Comparison of ENCODE assay signal across 12 cellular contexts in the genomic region with DNA sequence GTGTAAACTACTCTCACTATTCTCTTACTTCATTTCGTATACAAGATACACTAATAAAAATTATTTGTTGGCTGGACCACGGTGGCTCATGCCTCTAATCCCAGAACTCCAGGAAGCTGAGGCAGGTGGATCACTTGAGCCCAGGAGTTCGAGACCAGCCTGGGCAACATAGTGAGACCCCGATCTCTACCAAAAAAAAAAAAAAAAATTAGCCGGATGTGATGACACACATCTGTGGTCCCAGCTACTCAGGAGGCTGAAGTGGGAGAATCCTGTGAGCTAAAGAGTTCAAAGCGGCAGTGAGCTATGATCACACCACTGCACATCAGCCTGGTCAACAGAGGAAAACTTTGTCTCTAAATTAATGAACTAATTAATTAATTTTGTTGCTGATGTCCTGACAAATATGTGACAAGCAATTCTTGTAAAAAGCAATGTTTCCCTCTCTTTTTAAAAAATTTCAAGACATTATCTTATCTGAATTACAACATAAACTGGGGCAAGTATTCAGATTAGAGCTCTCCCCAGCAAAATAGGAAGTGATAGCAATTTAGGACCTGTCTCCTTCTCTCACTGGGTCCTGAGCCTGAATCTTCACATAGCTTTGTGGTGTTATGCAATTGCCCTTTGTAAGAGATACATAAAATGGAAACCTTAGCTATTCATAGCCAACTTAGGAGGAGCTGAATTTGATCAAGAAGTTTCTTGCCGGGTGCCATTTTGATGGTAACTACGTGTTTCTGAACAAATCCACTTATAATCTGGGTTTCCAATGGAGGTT. TPM values are rescaled to one million over a fixed set of nuclear protein-coding genes. Genes with fewer than 3 reads are reported as not detected.
A peak's percentile ranks its signal among the peaks of the same experiment; 100 is the strongest.
DNase-seq lines count a peak whose midpoint lies in the region; ATAC-seq lines count a peak whose summit lies in the region.
"Had no signal": no experiment of that assay in that cellular context is flagged by ENCODE, and none has a peak within 500 bp of the region (broad histone marks: within the 10 kb centered on the region; RNA-seq: fewer than 3 reads in every experiment).

No MANE protein-coding gene starts in this region.

- peaks cover 99% of the 10 kb centered on the region for H3K4me1 Mint-ChIP-seq in activated T-cell treated with anti-CD3 and anti-CD28 coated beads, Interleukin-2, amount 50 U/mL, for 72 hours (ENCODE audit: low read depth)
- peaks cover 85% of the 10 kb centered on the region for H3K4me1 Mint-ChIP-seq in activated naive CD8-positive, alpha-beta T cell treated with anti-CD3 and anti-CD28 coated beads, Interleukin-2, amount 10 ng/mL, durations not matched to agents 7 days and 5 days
- peaks cover 98% of the 10 kb centered on the region for H3K4me1 Mint-ChIP-seq in stimulated activated naive CD8-positive, alpha-beta T cell treated with anti-CD3 and anti-CD28 coated beads, Interleukin-15, amount 100 ng/mL, for 72 hours

- no peaks in the 10 kb centered on the region for H3K27me3 Mint-ChIP-seq in activated T-cell treated with anti-CD3 and anti-CD28 coated beads, Interleukin-2, amount 50 U/mL, for 72 hours (ENCODE audit: low read depth)
- H3K27me3 Mint-ChIP-seq in activated naive CD8-positive, alpha-beta T cell treated with anti-CD3 and anti-CD28 coated beads, Interleukin-2, amount 10 ng/mL, durations not matched to agents 7 days and 5 days = no peaks in the 10 kb centered on the region
- H3K27me3 Mint-ChIP-seq in stimulated activated naive CD8-positive, alpha-beta T cell treated with anti-CD3 and anti-CD28 coated beads, Interleukin-15, amount 100 ng/mL, for 72 hours = no peaks in the 10 kb centered on the region

- H3K9me3 Mint-ChIP-seq in activated T-cell treated with anti-CD3 and anti-CD28 coated beads, Interleukin-2, amount 50 U/mL, for 72 hours = no peaks in the 10 kb centered on the region
- H3K9me3 Mint-ChIP-seq in activated naive CD8-positive, alpha-beta T cell treated with anti-CD3 and anti-CD28 coated beads, Interleukin-2, amount 10 ng/mL, durations not matched to agents 7 days and 5 days = no peaks in the 10 kb centered on the region
- H3K9me3 Mint-ChIP-seq in stimulated activated naive CD8-positive, alpha-beta T cell treated with anti-CD3 and anti-CD28 coated beads, Interleukin-15, amount 100 ng/mL, for 72 hours = no peaks in the 10 kb centered on the region

- ATAC-seq in activated T-cell treated with anti-CD3 and anti-CD28 coated beads, Interleukin-2, amount 50 U/mL, for 72 hours (replicated peaks in 1 of 2) = peak in 1 of 2 donors; percentile 37
- peak; percentile 27 for ATAC-seq in activated naive CD8-positive, alpha-beta T cell treated with anti-CD3 and anti-CD28 coated beads, Interleukin-2, amount 10 ng/mL, durations not matched to agents 7 days and 5 days (ENCODE audit: low read depth)
- ATAC-seq in stimulated activated naive CD8-positive, alpha-beta T cell treated with anti-CD3 and anti-CD28 coated beads, Interleukin-15, amount 100 ng/mL, for 72 hours = peak; percentile 48
- no peak for ATAC-seq in GM21447 (IDR thresholded peaks at IDR 0.05; ENCODE audit: unreplicated experiment)
- ATAC-seq: esophagus mucosa had no signal

- peak overlapping the region; percentile 98 for H3K27ac Mint-ChIP-seq in activated T-cell treated with anti-CD3 and anti-CD28 coated beads, Interleukin-2, amount 50 U/mL, for 72 hours
- peak overlapping the region; percentile 95 for H3K27ac Mint-ChIP-seq in activated naive CD8-positive, alpha-beta T cell treated with anti-CD3 and anti-CD28 coated beads, Interleukin-2, amount 10 ng/mL, durations not matched to agents 7 days and 5 days
- H3K27ac Mint-ChIP-seq in stimulated activated naive CD8-positive, alpha-beta T cell treated with anti-CD3 and anti-CD28 coated beads, Interleukin-15, amount 100 ng/mL, for 72 hours = peak overlapping the region; percentile 95 to 99

- peak overlapping the region; percentile 65 to 89 for H3K4me3 Mint-ChIP-seq in activated T-cell treated with anti-CD3 and anti-CD28 coated beads, Interleukin-2, amount 50 U/mL, for 72 hours
- H3K4me3 Mint-ChIP-seq in activated naive CD8-positive, alpha-beta T cell treated with anti-CD3 and anti-CD28 coated beads, Interleukin-2, amount 10 ng/mL, durations not matched to agents 7 days and 5 days = peak overlapping the region; percentile 79
- H3K4me3 Mint-ChIP-seq in stimulated activated naive CD8-positive, alpha-beta T cell treated with anti-CD3 and anti-CD28 coated beads, Interleukin-15, amount 100 ng/mL, for 72 hours = peak overlapping the region; percentile 78 to 80

- no peak for DNase-seq in activated T-cell treated with anti-CD3 and anti-CD28 coated beads, Interleukin-2, amount 50 U/mL, for 72 hours
- DNase-seq in activated T-cell treated with anti-CD3 and anti-CD28 coated beads for 4 hours (no peak), SIG-M5 (lab: John Stamatoyannopoulos, UW) (peak; percentile 64), HK-2 (ENCODE audit: unreplicated experiment) (no peak), iPS-NIHi11 (ENCODE audit: low spot score) (no peak)
- DNase-seq in activated naive CD8-positive, alpha-beta T cell treated with anti-CD3 and anti-CD28 coated beads, Interleukin-2, amount 10 ng/mL, durations not matched to agents 7 days and 5 days = no peak
- DNase-seq in stimulated activated naive CD8-positive, alpha-beta T cell treated with anti-CD3 and anti-CD28 coated beads, Interleukin-15, amount 100 ng/mL, for 72 hours = peak in 1 of 2 donors; percentile 39

- H3K36me3 Mint-ChIP-seq in activated T-cell treated with anti-CD3 and anti-CD28 coated beads, Interleukin-2, amount 50 U/mL, for 72 hours (ENCODE audit: insufficient read depth in 2 of 2) = no peaks in the 10 kb centered on the region
- peaks cover 34% of the 10 kb centered on the region for H3K36me3 Mint-ChIP-seq in activated naive CD8-positive, alpha-beta T cell treated with anti-CD3 and anti-CD28 coated beads, Interleukin-2, amount 10 ng/mL, durations not matched to agents 7 days and 5 days

- POLR2A ChIA-PET in activated naive CD8-positive, alpha-beta T cell treated with anti-CD3 and anti-CD28 coated beads, Interleukin-2, amount 10 ng/mL, durations not matched to agents 7 days and 5 days (lab: Charles Lee) = interaction anchor here (0.7 to 3.0 kb wide), 15 partner anchors 10 to 102 kb away, joined by 3 to 21 read pairs (median 4); no protein-coding TSS in a partner anchor

RNA-seq across cellular contexts. Expression of gene TMA7B, which starts 17.6 kb away (rescaled TPM):
- 1 to 10 TPM; 1.4 to 2.5 TPM for total RNA-seq in activated T-cell treated with anti-CD3 and anti-CD28 coated beads, Interleukin-2, amount 50 U/mL, for 72 hours
- 1 to 10 TPM; 8.5 to 9.1 TPM for total RNA-seq in activated naive CD8-positive, alpha-beta T cell treated with anti-CD3 and anti-CD28 coated beads, Interleukin-2, amount 10 ng/mL, durations not matched to agents 7 days and 5 days
- total RNA-seq: ascending aorta, right atrium auricular region, tibial nerve had no signal

RNA-seq across cellular contexts. Expression of gene GRAP2, which starts 41.7 kb away (rescaled TPM):
- 10 to 100 TPM; 56.4 to 59.4 TPM for total RNA-seq in activated T-cell treated with anti-CD3 and anti-CD28 coated beads, Interleukin-2, amount 50 U/mL, for 72 hours
- 100 to 1,000 TPM; 263 to 266 TPM for total RNA-seq in activated naive CD8-positive, alpha-beta T cell treated with anti-CD3 and anti-CD28 coated beads, Interleukin-2, amount 10 ng/mL, durations not matched to agents 7 days and 5 days
- total RNA-seq: ascending aorta had no signal

RNA-seq across cellular contexts. Expression of gene ENTHD1, which starts 49.1 kb away (rescaled TPM):
- total RNA-seq in activated T-cell treated with anti-CD3 and anti-CD28 coated beads, Interleukin-2, amount 50 U/mL, for 72 hours = under 1 TPM; 0.46 to 0.77 TPM
- under 1 TPM; 0.11 to 0.34 TPM for total RNA-seq in activated naive CD8-positive, alpha-beta T cell treated with anti-CD3 and anti-CD28 coated beads, Interleukin-2, amount 10 ng/mL, durations not matched to agents 7 days and 5 days
- total RNA-seq: esophagus mucosa, right atrium auricular region had no signal

RNA-seq across cellular contexts. Expression of gene FAM83F, which starts 52.1 kb away (rescaled TPM):
- under 1 TPM; 0.81 to 0.89 TPM for total RNA-seq in activated T-cell treated with anti-CD3 and anti-CD28 coated beads, Interleukin-2, amount 50 U/mL, for 72 hours
- under 1 TPM; 0.20 to 0.30 TPM for total RNA-seq in activated naive CD8-positive, alpha-beta T cell treated with anti-CD3 and anti-CD28 coated beads, Interleukin-2, amount 10 ng/mL, durations not matched to agents 7 days and 5 days
- total RNA-seq: ascending aorta had no signal

Comparison
In these comparisons a context has a peak if more than half of its experiments do, and no peak if none do; other contexts are left out.
1. RNA of gene GRAP2, which starts 41.7 kb away (total RNA-seq): 263 to 266 TPM in activated naive CD8-positive, alpha-beta T cell treated with anti-CD3 and anti-CD28 coated beads, Interleukin-2, amount 10 ng/mL, durations not matched to agents 7 days and 5 days; 56.4 to 59.4 TPM in activated T-cell treated with anti-CD3 and anti-CD28 coated beads, Interleukin-2, amount 50 U/mL, for 72 hours; every median in the first group is over 4 times any median in the second.
2. Peak in every context shown above with its lines, with median percentiles within 50 percentile points of each other: H3K27ac Mint-ChIP-seq and H3K4me3 Mint-ChIP-seq.